ENCODE assay signal across 1 cellular context in genomic region chr22:20116951-20117645, GRCh38.
TF ChIP-seq lines count a peak whose summit lies in the region.

Gene TRMT2A (minus strand): TSS chr22:20117226. CDS start chr22:20116906, 320 bp downstream.

TF ChIP-seq in K562, 482 proteins besides CTCF, POLR2A, EP300 and RAD21 (continued from another document and continues in another):
- TF ChIP-seq CREB5 (CRISPR knock-in tag; IDR thresholded peaks at IDR 0.05) (no peak), MAFK (IDR thresholded peaks at IDR 0.05; ENCODE audit: low read length) (peak; percentile 67; the same call in 1 of the 2 replicates), OTX1 (CRISPR knock-in tag; IDR thresholded peaks at IDR 0.05) (no peak), CUX1 (CRISPR knock-in tag; IDR thresholded peaks at IDR 0.05) (no peak), MBD1 (CRISPR knock-in tag; IDR thresholded peaks at IDR 0.05) (no peak), VEZF1 (CRISPR knock-in tag; IDR thresholded peaks at IDR 0.05) (no peak), ZSCAN29 (IDR thresholded peaks at IDR 0.05) (peak; percentile 87; the same call in 1 of the 2 replicates), ZNF134 (CRISPR knock-in tag; conservative IDR thresholded peaks at IDR 0.05) (peak; percentile 47; the same call in 1 of the 2 replicates), ZNF277 (CRISPR knock-in tag; IDR thresholded peaks at IDR 0.05; ENCODE audit: borderline replicate concordance) (no peak), TAF9B (IDR thresholded peaks at IDR 0.05; ENCODE audit: partially characterized antibody) (no peak), RREB1 (CRISPR knock-in tag; IDR thresholded peaks at IDR 0.05) (peak; percentile 94), KLF13 (tag; IDR thresholded peaks at IDR 0.05; ENCODE audit: borderline replicate concordance, low read depth) (peak; percentile 96; the same call in 1 of the 2 replicates), MGA (IDR thresholded peaks at IDR 0.05) (no peak), TARDBP (IDR thresholded peaks at IDR 0.05) (no peak), TAL1 (IDR thresholded peaks at IDR 0.05) (no peak), ZNF830 (CRISPR knock-in tag; IDR thresholded peaks at IDR 0.05) (no peak), ADNP (tag; IDR thresholded peaks at IDR 0.05) (no peak), RBM34 (IDR thresholded peaks at IDR 0.05; ENCODE audit: borderline replicate concordance, insufficient read depth, low read length) (no peak)
